In the genomic region with DNA sequence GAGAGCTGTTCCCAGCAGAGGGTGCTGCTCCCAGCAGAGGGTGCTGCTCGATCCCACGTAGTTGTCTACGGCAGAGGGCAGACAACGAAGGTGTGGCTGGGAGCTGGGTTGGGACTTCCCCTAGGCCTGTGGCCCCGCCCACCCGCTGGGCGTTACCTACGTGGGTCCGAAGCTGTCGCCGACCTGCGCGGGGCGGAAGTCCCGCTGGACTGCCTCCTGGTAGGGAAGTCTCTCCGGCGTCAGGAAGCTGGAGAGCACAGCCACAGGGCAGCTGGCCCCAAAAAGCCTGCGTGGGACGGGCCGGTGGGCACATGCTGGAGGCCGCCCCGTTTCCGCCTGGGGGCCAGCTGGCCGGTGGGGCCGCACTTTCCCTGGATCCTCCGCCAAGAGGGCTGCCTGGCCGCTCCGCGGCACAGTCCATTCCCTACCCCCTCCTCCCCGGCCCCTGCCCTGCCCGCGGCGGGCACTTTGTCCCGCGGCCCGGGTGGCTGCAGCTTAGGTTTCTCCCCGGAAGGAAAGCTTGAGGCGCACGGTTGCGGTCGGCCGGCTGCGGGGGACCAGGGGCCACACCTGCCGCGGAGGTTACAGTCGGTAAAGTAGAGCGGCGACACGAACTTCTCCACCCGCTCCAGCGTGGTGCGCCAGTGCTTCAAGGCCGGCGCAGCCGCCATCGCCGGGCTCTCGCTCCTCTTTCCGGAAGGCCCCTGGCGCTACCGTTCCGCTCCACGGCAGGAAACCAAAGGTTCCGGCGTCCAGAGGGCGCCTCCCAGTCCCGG, we compare ENCODE assay signal across 8 cellular contexts. TPM values are rescaled to one million over a fixed set of nuclear protein-coding genes. Genes with fewer than 3 reads are reported as not detected.
A peak's percentile ranks its signal among the peaks of the same experiment; 100 is the strongest.
DNase-seq lines count a peak whose midpoint lies in the region; ATAC-seq, FAIRE-seq and TF ChIP-seq lines count a peak whose summit lies in the region.

A gene (minus strand): TSS at position 695 of the 776 bp plus-strand sequence. CDS start 24 bp downstream, at position 671.

- H3K27me3 ChIP-seq in Karpas-422 (ENCODE audit: low read length) (no peaks in the 10 kb centered on the region), esophagus muscularis mucosa (no peaks in the 10 kb centered on the region)

- H3K9me3 ChIP-seq in Karpas-422 (ENCODE audit: low read length) (no peaks in the 10 kb centered on the region), esophagus muscularis mucosa (no peaks in the 10 kb centered on the region)

- H3K9me3 Mint-ChIP-seq in activated T-cell treated with anti-CD3 and anti-CD28 coated beads, Interleukin-2, amount 50 U/mL, for 72 hours: no peaks in the 10 kb centered on the region

- peak; percentile 97 for DNase-seq in Daoy (ENCODE audit: low read depth)
- peak; percentile 99 for DNase-seq in Karpas-422
- DNase-seq in RCC 7860 (ENCODE audit: low spot score): peak; percentile 95
- DNase-seq in activated T-cell treated with anti-CD3 and anti-CD28 coated beads, Interleukin-2, amount 50 U/mL, for 72 hours: peak; percentile 96 to 97
- DNase-seq in esophagus muscularis mucosa (ENCODE audit: extremely low spot score): peak; percentile 98
- peak; percentile 95 for DNase-seq in myocyte (ENCODE audit: low read depth)
- peak; percentile 88 to 93 for DNase-seq in stimulated activated CD8-positive, alpha-beta memory T cell treated with anti-CD3 and anti-CD28 coated beads, Interleukin-7, amount 100 ng/mL, for 48 hours (ENCODE audit: extremely low read depth in 1 of 2, low read depth in 1 of 2)

- TF ChIP-seq POLR2A in esophagus muscularis mucosa (IDR thresholded peaks at IDR 0.05; ENCODE audit: low read depth): no peak

- FAIRE-seq in RCC 7860 (lab: Jason Lieb, UNC): peak; percentile 72

- H3K79me2 ChIP-seq in Karpas-422 (ENCODE audit: low read length): peaks cover 32% of the 10 kb centered on the region

- peak; percentile 73 for ATAC-seq in GM21825 (IDR thresholded peaks at IDR 0.05; ENCODE audit: unreplicated experiment)
- peak; percentile 92 for ATAC-seq in activated T-cell treated with anti-CD3 and anti-CD28 coated beads, Interleukin-2, amount 50 U/mL, for 72 hours (replicated peaks in 1 of 2)

- TF ChIP-seq EP300 in esophagus muscularis mucosa (IDR thresholded peaks at IDR 0.05): no peak

- peak within 1 kb of the TSS; percentile 88 for H3K4me3 ChIP-seq in Karpas-422 (ENCODE audit: low read length)
- H3K4me3 ChIP-seq in esophagus muscularis mucosa: peak within 1 kb of the TSS; percentile 69 to 83 (median 80)

- H3K27me3 Mint-ChIP-seq in activated T-cell treated with anti-CD3 and anti-CD28 coated beads, Interleukin-2, amount 50 U/mL, for 72 hours (ENCODE audit: low read depth): no peaks in the 10 kb centered on the region

- peaks cover 10% of the 10 kb centered on the region; the same call in 1 of the 2 replicates for H3K36me3 ChIP-seq in Karpas-422 (ENCODE audit: insufficient read depth, low read length)
- peaks cover 34 to 73% (median 64%) of the 10 kb centered on the region in 4 donors for H3K36me3 ChIP-seq in esophagus muscularis mucosa

- peaks cover 5% of the 10 kb centered on the region; the same call in 1 of the 2 replicates for H4K20me1 ChIP-seq in Karpas-422 (ENCODE audit: insufficient read depth, low read depth, low read length)

- H3K4me2 ChIP-seq in Karpas-422 (ENCODE audit: low read depth, low read length, poor library complexity, severe bottlenecking): peak within 1 kb of the TSS; percentile 91

- peaks cover 26% of the 10 kb centered on the region for H3K4me1 ChIP-seq in Karpas-422 (ENCODE audit: low read length)
- H3K4me1 ChIP-seq in esophagus muscularis mucosa: peaks cover 20 to 29% (median 21%) of the 10 kb centered on the region in 4 donors

- peak within 1 kb of the TSS; percentile 83 for H3K27ac ChIP-seq in Karpas-422 (ENCODE audit: low read length)
- peak within 1 kb of the TSS; percentile 89 to 100 (median 96) for H3K27ac ChIP-seq in esophagus muscularis mucosa (replicated peaks in 1 of 4)

- peak within 1 kb of the TSS; percentile 90 for H3K9ac ChIP-seq in Karpas-422 (ENCODE audit: low read length)

- H2AFZ ChIP-seq in Karpas-422 (ENCODE audit: low read length): no peak within 1 kb of the TSS; the same call in 1 of the 2 replicates

- peak; percentile 73 to 86 (median 79) for TF ChIP-seq CTCF in esophagus muscularis mucosa (IDR thresholded peaks at IDR 0.05)

- WGBS in esophagus muscularis mucosa: 0% methylated on average over 13 of the region's 67 CpGs

- H3K36me3 Mint-ChIP-seq in activated T-cell treated with anti-CD3 and anti-CD28 coated beads, Interleukin-2, amount 50 U/mL, for 72 hours (ENCODE audit: insufficient read depth in 2 of 2): peaks cover 0 to 4% of the 10 kb centered on the region in 2 donors

- intact Hi-C loops in esophagus muscularis mucosa (cut with DNase I): loop anchor here (2.0 to 10.0 kb wide), 3 partner anchors 87 to 434 kb away; a partner anchor contains a TSS

- H3K9me2 ChIP-seq in Karpas-422 (replicated peaks; ENCODE audit: insufficient read depth, low read length): no peaks in the 10 kb centered on the region

- H3K4me1 Mint-ChIP-seq in activated T-cell treated with anti-CD3 and anti-CD28 coated beads, Interleukin-2, amount 50 U/mL, for 72 hours (ENCODE audit: low read depth): peaks cover 22% of the 10 kb centered on the region

- H3K4me3 Mint-ChIP-seq in activated T-cell treated with anti-CD3 and anti-CD28 coated beads, Interleukin-2, amount 50 U/mL, for 72 hours: peak within 1 kb of the TSS; percentile 88 to 91

- peak within 1 kb of the TSS; percentile 79 for H3K27ac Mint-ChIP-seq in activated T-cell treated with anti-CD3 and anti-CD28 coated beads, Interleukin-2, amount 50 U/mL, for 72 hours

RNA-seq across cellular contexts. Expression of the gene that starts here (rescaled TPM):
- 77.1 and 77.9 TPM in 2 replicates for total RNA-seq in Daoy (2014; rRNA removed; shearing (Covaris generic))
- 78.7 and 131 TPM in 2 replicates for total RNA-seq in Karpas-422 (2014; rRNA removed; shearing (Covaris generic); ENCODE audit: low replicate concordance)
- total RNA-seq in activated T-cell treated with anti-CD3 and anti-CD28 coated beads, Interleukin-2, amount 50 U/mL, for 72 hours: 100 to 1,000 TPM; 106 to 120 TPM
- 100 to 1,000 TPM in 3 of 4 donors, 10 to 100 TPM in 1; 67.4 to 163 (median 125) TPM for total RNA-seq in esophagus muscularis mucosa
- 123 and 140 TPM in 2 replicates for total RNA-seq in myocyte
- polyA plus RNA-seq in myocyte (2012): 102 TPM

Comparison
In these comparisons a context has a peak if more than half of its experiments do, and no peak if none do; other contexts are left out.
1. Peak in every context shown above with its lines: DNase-seq, ATAC-seq, H3K4me3 ChIP-seq and H3K27ac ChIP-seq.